In the genomic region with DNA sequence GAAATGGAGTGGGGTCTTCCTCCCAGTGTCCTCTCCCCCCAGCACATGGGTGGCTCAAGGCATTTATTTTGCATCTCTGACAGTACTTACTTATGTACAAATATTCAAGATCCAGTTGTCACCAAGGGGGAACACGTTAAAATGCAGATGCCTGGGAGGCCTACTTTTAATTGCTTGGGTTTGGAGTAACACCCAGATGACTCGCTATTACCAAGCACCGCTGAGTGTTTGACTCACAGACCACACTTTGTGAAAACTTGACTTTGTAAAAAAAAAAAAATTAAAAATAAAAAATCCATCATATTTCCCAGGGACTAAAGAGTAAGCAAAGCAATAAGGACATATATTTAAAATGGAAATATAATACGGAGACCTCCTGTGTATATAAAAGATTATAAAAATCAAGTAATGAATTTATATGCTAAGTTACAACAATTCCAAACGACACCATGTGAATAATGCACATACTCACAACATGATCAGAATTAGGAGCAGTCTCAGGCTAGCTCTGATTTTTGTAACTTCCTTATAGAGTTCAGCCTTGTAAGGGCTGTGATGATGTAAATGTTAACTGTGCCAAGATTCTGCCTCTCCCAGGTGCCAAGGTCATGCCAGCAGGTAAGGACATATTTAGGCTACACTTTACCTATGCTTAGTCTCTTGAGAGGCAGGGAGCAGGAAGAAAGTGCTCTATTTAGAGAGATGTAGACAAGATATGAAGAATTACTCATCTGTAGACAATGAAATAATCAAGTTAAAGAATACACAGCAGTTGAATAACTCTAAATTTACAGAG, we compare ENCODE assay signal across 14 cellular contexts.
A peak's percentile ranks its signal among the peaks of the same experiment; 100 is the strongest.
DNase-seq lines count a peak whose midpoint lies in the region; ATAC-seq and FAIRE-seq lines count a peak whose summit lies in the region.
"Had no signal": no experiment of that assay in that cellular context is flagged by ENCODE, and none has a peak within 500 bp of the region (broad histone marks: within the 10 kb centered on the region; RNA-seq: fewer than 3 reads in every experiment).

No MANE protein-coding gene starts in this region.

- peaks cover 7% of the 10 kb centered on the region for H3K27me3 Mint-ChIP-seq in T-helper 2 cell treated with Interferon-gamma antibody and Interleukin-4, amounts not matched to agents 5 μg/mL and 100 μg/mL, for 36 hours (ENCODE audit: low read depth)

- in situ Hi-C loops in ACHN (cut with HindIII; ENCODE audit: low pct_ligation_motif_present, low pct_unique_long_range_greater_than_20kb, low sequenced_read_pairs), result no loop called here

- DNase-seq in ACHN (peak; percentile 52), DMS79 (lab: John Stamatoyannopoulos, UW) (peak; percentile 2), kidney tubule cell (ENCODE audit: low spot score) (peak; percentile 74), GM19239 (ENCODE audit: insufficient read length, low spot score) (no peak), NCI-H146 treated with DMSO at 0.1 percent for 48 hours (lab: John Stamatoyannopoulos, UW; ENCODE audit: unreplicated experiment) (no peak)
- peak; percentile 32 for DNase-seq in T-helper 2 cell treated with Interferon-gamma antibody and Interleukin-4, amounts not matched to agents 5 μg/mL and 100 μg/mL, for 36 hours (ENCODE audit: low spot score)
- DNase-seq: amniotic stem cell, DMS 273 treated with DMSO at 0.1 percent for 48 hours, endodermal cell, NCI-H2029 treated with DMSO at 0.1 percent for 48 hours had no signal

- FAIRE-seq in GM19239 (lab: Jason Lieb, UNC), result no peak

- ATAC-seq in GM18858 (IDR thresholded peaks at IDR 0.05; ENCODE audit: unreplicated experiment), result no peak
- ATAC-seq in GM21447 (IDR thresholded peaks at IDR 0.05; ENCODE audit: unreplicated experiment), result no peak
- ATAC-seq: naive thymus-derived CD4-positive, alpha-beta T cell; Panc1 had no signal

- H3K4me1 Mint-ChIP-seq in T-helper 2 cell treated with Interferon-gamma antibody and Interleukin-4, amounts not matched to agents 5 μg/mL and 100 μg/mL, for 36 hours (ENCODE audit: low read depth), result peaks cover 52% of the 10 kb centered on the region

- H3K4me3 Mint-ChIP-seq in T-helper 2 cell treated with Interferon-gamma antibody and Interleukin-4, amounts not matched to agents 5 μg/mL and 100 μg/mL, for 36 hours, result no peak overlapping the region
- H3K4me3 Mint-ChIP-seq: endodermal cell had no signal

- H3K9me3 Mint-ChIP-seq in T-helper 2 cell treated with Interferon-gamma antibody and Interleukin-4, amounts not matched to agents 5 μg/mL and 100 μg/mL, for 36 hours, result no peaks in the 10 kb centered on the region
- H3K9me3 Mint-ChIP-seq: endodermal cell had no signal

- peak overlapping the region; percentile 11 for H3K27ac Mint-ChIP-seq in T-helper 2 cell treated with Interferon-gamma antibody and Interleukin-4, amounts not matched to agents 5 μg/mL and 100 μg/mL, for 36 hours
- H3K27ac Mint-ChIP-seq: endodermal cell had no signal

- peaks cover 1% of the 10 kb centered on the region for H3K36me3 Mint-ChIP-seq in T-helper 2 cell treated with Interferon-gamma antibody and Interleukin-4, amounts not matched to agents 5 μg/mL and 100 μg/mL, for 36 hours (ENCODE audit: low read depth)

Comparison
In these comparisons a context has a peak if more than half of its experiments do, and no peak if none do; other contexts are left out.
1. DNase-seq: peak in ACHN (single experiment), DMS79 (single experiment), T-helper 2 cell treated with Interferon-gamma antibody and Interleukin-4, amounts not matched to agents 5 μg/mL and 100 μg/mL, for 36 hours (single experiment) and kidney tubule cell (single experiment); none in GM19239 (single experiment) and NCI-H146 treated with DMSO at 0.1 percent for 48 hours (single experiment).